Comparison of ENCODE assay signal across 17 cellular contexts in genomic region chr12:49223590-49224369, GRCh38. TPM values are rescaled to one million over a fixed set of nuclear protein-coding genes. Genes with fewer than 3 reads are reported as not detected.
DNase-seq lines count a peak whose midpoint lies in the region; ATAC-seq, FAIRE-seq and TF ChIP-seq lines count a peak whose summit lies in the region.
"Had no signal": no experiment of that assay in that cellular context is flagged by ENCODE, and none has a peak within 500 bp of the region (broad histone marks: within the 10 kb centered on the region; RNA-seq: fewer than 3 reads in every experiment).

No MANE protein-coding gene starts in this region.

- FAIRE-seq in D721Med (lab: Jason Lieb, UNC) = peak; percentile 74

- TF ChIP-seq CTCF in D721Med (IDR thresholded peaks at IDR 0.05; ENCODE audit: insufficient read depth, missing control alignments) = no peak

- ATAC-seq in GM21786 (IDR thresholded peaks at IDR 0.05; ENCODE audit: unreplicated experiment) (no peak), HG03342 (IDR thresholded peaks at IDR 0.05; ENCODE audit: unreplicated experiment) (no peak)
- ATAC-seq: CD8-positive, alpha-beta T cell; left colon had no signal

- H3K4me3 ChIP-seq in ectodermal cell (ENCODE audit: insufficient read depth, low read depth, low read length) = no peak overlapping the region
- H3K4me3 ChIP-seq: stomach had no signal

- peak overlapping the region; percentile 31 for H3K27ac ChIP-seq in ectodermal cell (ENCODE audit: insufficient read depth, low read depth, low read length, poor library complexity, severe bottlenecking)

- DNase-seq in D721Med (ENCODE audit: insufficient read length, low spot score) = no peak
- peak; percentile 100 for DNase-seq in NCI-H82 treated with DMSO at 0.1 percent for 48 hours (lab: John Stamatoyannopoulos, UW; ENCODE audit: unreplicated experiment)
- DNase-seq in pons (ENCODE audit: low spot score) = peak; percentile 40
- no peak for DNase-seq in NCI-H128 (lab: John Stamatoyannopoulos, UW; ENCODE audit: unreplicated experiment)
- DNase-seq in amniotic stem cell (lab: John Stamatoyannopoulos, UW) = no peak
- DNase-seq: activated CD4-positive, alpha-beta T cell treated with anti-CD3 and anti-CD28 coated beads, Interleukin-2, amount 50 U/mL, for 48 hours; activated naive CD8-positive, alpha-beta T cell treated with anti-CD3 and anti-CD28 coated beads for 36 hours; activated T-cell treated with anti-CD3 and anti-CD28 coated beads, Interleukin-2, amount 50 U/mL, for 48 hours; CD8-positive, alpha-beta T cell; central memory CD4-positive, alpha-beta T cell; effector memory CD4-positive, alpha-beta T cell; left colon; NCI-H187; stomach had no signal

- H3K27me3 ChIP-seq in ectodermal cell (ENCODE audit: control insufficient read depth, insufficient read depth, low read length, poor library complexity, severe bottlenecking) = no peaks in the 10 kb centered on the region
- H3K27me3 ChIP-seq: stomach had no signal

- peaks cover 11% of the 10 kb centered on the region for H3K4me1 ChIP-seq in ectodermal cell (ENCODE audit: control insufficient read depth, insufficient read depth, low read length)

- H3K9me3 ChIP-seq in ectodermal cell (ENCODE audit: control insufficient read depth, low read length) = no peaks in the 10 kb centered on the region
- H3K9me3 ChIP-seq: stomach had no signal

- no peaks in the 10 kb centered on the region for H3K36me3 ChIP-seq in ectodermal cell (ENCODE audit: control insufficient read depth, insufficient read depth, low read length)
- H3K36me3 ChIP-seq: stomach had no signal

- 91 to 95% methylated on average over 2 of the region's 3 CpGs for WGBS in ectodermal cell, 2 experiments

RNA-seq across cellular contexts. Expression of gene TUBA1A, which starts 34.9 kb away (rescaled TPM):
- 1,671 TPM for polyA plus RNA-seq in ectodermal cell (2013, experiment 1 of 4)
- polyA plus RNA-seq in ectodermal cell (2013, experiment 2 of 4) = 1,656 TPM
- 1,432 TPM for polyA plus RNA-seq in ectodermal cell (2013, experiment 3 of 4)
- 1,669 TPM for polyA plus RNA-seq in ectodermal cell (2013, experiment 4 of 4)

RNA-seq across cellular contexts. Expression of gene TUBA1C, which starts 41.1 kb away (rescaled TPM):
- polyA plus RNA-seq in ectodermal cell (2013, experiment 1 of 4) = 483 TPM
- polyA plus RNA-seq in ectodermal cell (2013, experiment 2 of 4) = 449 TPM
- polyA plus RNA-seq in ectodermal cell (2013, experiment 3 of 4) = 493 TPM
- 518 TPM for polyA plus RNA-seq in ectodermal cell (2013, experiment 4 of 4)

Comparison
In these comparisons a context has a peak if more than half of its experiments do, and no peak if none do; other contexts are left out.
1. DNase-seq: peak in NCI-H82 treated with DMSO at 0.1 percent for 48 hours (single experiment) and pons (single experiment); none in D721Med (single experiment), NCI-H128 (single experiment) and amniotic stem cell (single experiment).